31 cellular contexts compared by ENCODE assay signal in genomic region chr3:151299006-151299405, GRCh38. TPM values are rescaled to one million over a fixed set of nuclear protein-coding genes. Genes with fewer than 3 reads are reported as not detected.
"Had no signal": no experiment of that assay in that cellular context is flagged by ENCODE, and none has a peak within 500 bp of the region (broad histone marks: within the 10 kb centered on the region; RNA-seq: fewer than 3 reads in every experiment).

No MANE protein-coding gene starts in this region.

- H3K4me1 Mint-ChIP-seq: activated naive CD4-positive, alpha-beta T cell treated with anti-CD3 and anti-CD28 coated beads, Interleukin-2, amount 10 ng/mL, durations not matched to agents 7 days and 5 days; brain had no signal

- ATAC-seq: activated CD8-positive, alpha-beta T cell treated with anti-CD3 and anti-CD28 coated beads, Interleukin-2, amount 10 ng/mL, durations not matched to agents 7 days and 5 days; activated naive CD8-positive, alpha-beta T cell treated with anti-CD3 and anti-CD28 coated beads, Interleukin-2, amount 50 U/mL, for 24 hours; Panc1 had no signal

- H3K9me3 Mint-ChIP-seq: activated naive CD4-positive, alpha-beta T cell treated with anti-CD3 and anti-CD28 coated beads, Interleukin-2, amount 10 ng/mL, durations not matched to agents 7 days and 5 days; activated naive CD8-positive, alpha-beta T cell treated with anti-CD3 and anti-CD28 coated beads, Interleukin-2, amount 50 U/mL, for 24 hours; activated T-cell treated with anti-CD3 and anti-CD28 coated beads, Interleukin-2, amount 50 U/mL, for 24 hours; activated T-helper 1 cell treated with anti-CD3 and anti-CD28 coated beads, Interleukin-12 subunit alpha, Interleukin-12 subunit beta, Interleukin-2, Interleukin-4 antibody, amounts not matched to agents 30 ng/mL and 10 ng/mL and 1 ng/mL, durations not matched to agents 14 hours and 24 hours and 36 hours; T-helper 1 cell treated with Interleukin-12 subunit alpha and Interleukin-12 subunit beta and Interleukin-4 antibody, amounts not matched to agents 30 μg/mL and 1 μg/mL, for 36 hours; T-helper 2 cell treated with Interferon-gamma antibody and Interleukin-4, amounts not matched to agents 5 μg/mL and 100 μg/mL, for 36 hours had no signal

- H3K36me3 Mint-ChIP-seq: activated naive CD4-positive, alpha-beta T cell treated with anti-CD3 and anti-CD28 coated beads, Interleukin-2, amount 10 ng/mL, durations not matched to agents 7 days and 5 days; brain had no signal

- H3K27ac Mint-ChIP-seq: activated CD4-positive, alpha-beta T cell treated with anti-CD3 and anti-CD28 coated beads, Interleukin-2, amount 10 ng/mL, durations not matched to agents 24 days and 14 days; activated CD8-positive, alpha-beta T cell treated with anti-CD3 and anti-CD28 coated beads, Interleukin-2, amount 10 ng/mL, durations not matched to agents 7 days and 5 days; activated naive CD4-positive, alpha-beta T cell treated with anti-CD3 and anti-CD28 coated beads, Interleukin-2, amount 10 ng/mL, durations not matched to agents 7 days and 5 days; activated naive CD8-positive, alpha-beta T cell; activated naive CD8-positive, alpha-beta T cell treated with anti-CD3 and anti-CD28 coated beads, Interleukin-2, amount 50 U/mL, for 24 hours; activated T-cell treated with anti-CD3 and anti-CD28 coated beads, Interleukin-2, amount 50 U/mL, for 24 hours; activated T-helper 1 cell treated with anti-CD3 and anti-CD28 coated beads, Interleukin-12 subunit alpha, Interleukin-12 subunit beta, Interleukin-2, Interleukin-4 antibody, amounts not matched to agents 30 ng/mL and 10 ng/mL and 1 ng/mL, durations not matched to agents 14 hours and 24 hours and 36 hours; brain; T-helper 1 cell treated with Interleukin-12 subunit alpha and Interleukin-12 subunit beta and Interleukin-4 antibody, amounts not matched to agents 30 μg/mL and 1 μg/mL, for 36 hours; T-helper 2 cell treated with Interferon-gamma antibody and Interleukin-4, amounts not matched to agents 5 μg/mL and 100 μg/mL, for 36 hours had no signal

- H3K27me3 Mint-ChIP-seq: brain had no signal

- DNase-seq: activated CD4-positive, alpha-beta T cell treated with anti-CD3 and anti-CD28 coated beads, Interleukin-2, amount 50 U/mL, for 4 hours; activated CD8-positive, alpha-beta T cell treated with anti-CD3 and anti-CD28 coated beads, Interleukin-2, amount 10 ng/mL, durations not matched to agents 7 days and 5 days; activated naive CD4-positive, alpha-beta T cell treated with anti-CD3 and anti-CD28 coated beads, Interleukin-2, amount 10 ng/mL, durations not matched to agents 7 days and 5 days; activated naive CD8-positive, alpha-beta T cell treated with anti-CD3 and anti-CD28 coated beads, Interleukin-2, amount 50 U/mL, for 24 hours; activated T-cell treated with anti-CD3 and anti-CD28 coated beads, Interleukin-2, amount 50 U/mL, for 24 hours; anterior cingulate cortex; colonic mucosa; Kasumi-1; KG1; MG63; NCI-H1048; NCI-H1436; NCI-H1694; NCI-H1930; NCI-H2081 treated with DMSO at 0.1 percent for 48 hours; NCI-H510A; NCI-H526; NCI-H774; SHP77; SK-N-SH had no signal

- H3K4me3 Mint-ChIP-seq: activated CD4-positive, alpha-beta T cell treated with anti-CD3 and anti-CD28 coated beads, Interleukin-2, amount 10 ng/mL, durations not matched to agents 24 days and 14 days; activated CD8-positive, alpha-beta T cell treated with anti-CD3 and anti-CD28 coated beads, Interleukin-2, amount 10 ng/mL, durations not matched to agents 7 days and 5 days; activated naive CD4-positive, alpha-beta T cell treated with anti-CD3 and anti-CD28 coated beads, Interleukin-2, amount 10 ng/mL, durations not matched to agents 7 days and 5 days; activated naive CD8-positive, alpha-beta T cell; activated naive CD8-positive, alpha-beta T cell treated with anti-CD3 and anti-CD28 coated beads, Interleukin-2, amount 50 U/mL, for 24 hours; activated T-cell treated with anti-CD3 and anti-CD28 coated beads, Interleukin-2, amount 50 U/mL, for 24 hours; activated T-helper 1 cell treated with anti-CD3 and anti-CD28 coated beads, Interleukin-12 subunit alpha, Interleukin-12 subunit beta, Interleukin-2, Interleukin-4 antibody, amounts not matched to agents 30 ng/mL and 10 ng/mL and 1 ng/mL, durations not matched to agents 14 hours and 24 hours and 36 hours; brain; T-helper 1 cell treated with Interleukin-12 subunit alpha and Interleukin-12 subunit beta and Interleukin-4 antibody, amounts not matched to agents 30 μg/mL and 1 μg/mL, for 36 hours; T-helper 2 cell treated with Interferon-gamma antibody and Interleukin-4, amounts not matched to agents 5 μg/mL and 100 μg/mL, for 36 hours had no signal

RNA-seq across cellular contexts. Expression of gene GPR87, which starts 17.6 kb away (rescaled TPM):
- total RNA-seq: activated CD8-positive, alpha-beta T cell treated with anti-CD3 and anti-CD28 coated beads, Interleukin-2, amount 10 ng/mL, durations not matched to agents 7 days and 5 days; chondrocyte; colonic mucosa; RPMI7951 had no signal

RNA-seq across cellular contexts. Expression of gene P2RY14, which starts 20.7 kb away (rescaled TPM):
- total RNA-seq: bronchial epithelial cell, chondrocyte, RPMI7951, SJSA1 had no signal

RNA-seq across cellular contexts. Expression of gene P2RY13, which starts 30.3 kb away (rescaled TPM):
- total RNA-seq: activated CD4-positive, alpha-beta T cell treated with anti-CD3 and anti-CD28 coated beads, Interleukin-2, amount 10 ng/mL, durations not matched to agents 24 days and 14 days; activated CD8-positive, alpha-beta T cell treated with anti-CD3 and anti-CD28 coated beads, Interleukin-2, amount 10 ng/mL, durations not matched to agents 7 days and 5 days; activated T-helper 1 cell treated with anti-CD3 and anti-CD28 coated beads, Interleukin-12 subunit alpha, Interleukin-12 subunit beta, Interleukin-2, Interleukin-4 antibody, amounts not matched to agents 30 ng/mL and 10 ng/mL and 1 ng/mL, durations not matched to agents 14 hours and 24 hours and 36 hours; bronchial epithelial cell; chondrocyte; RPMI7951; SJSA1 had no signal
